8 cellular contexts compared by ENCODE assay signal in the genomic region with DNA sequence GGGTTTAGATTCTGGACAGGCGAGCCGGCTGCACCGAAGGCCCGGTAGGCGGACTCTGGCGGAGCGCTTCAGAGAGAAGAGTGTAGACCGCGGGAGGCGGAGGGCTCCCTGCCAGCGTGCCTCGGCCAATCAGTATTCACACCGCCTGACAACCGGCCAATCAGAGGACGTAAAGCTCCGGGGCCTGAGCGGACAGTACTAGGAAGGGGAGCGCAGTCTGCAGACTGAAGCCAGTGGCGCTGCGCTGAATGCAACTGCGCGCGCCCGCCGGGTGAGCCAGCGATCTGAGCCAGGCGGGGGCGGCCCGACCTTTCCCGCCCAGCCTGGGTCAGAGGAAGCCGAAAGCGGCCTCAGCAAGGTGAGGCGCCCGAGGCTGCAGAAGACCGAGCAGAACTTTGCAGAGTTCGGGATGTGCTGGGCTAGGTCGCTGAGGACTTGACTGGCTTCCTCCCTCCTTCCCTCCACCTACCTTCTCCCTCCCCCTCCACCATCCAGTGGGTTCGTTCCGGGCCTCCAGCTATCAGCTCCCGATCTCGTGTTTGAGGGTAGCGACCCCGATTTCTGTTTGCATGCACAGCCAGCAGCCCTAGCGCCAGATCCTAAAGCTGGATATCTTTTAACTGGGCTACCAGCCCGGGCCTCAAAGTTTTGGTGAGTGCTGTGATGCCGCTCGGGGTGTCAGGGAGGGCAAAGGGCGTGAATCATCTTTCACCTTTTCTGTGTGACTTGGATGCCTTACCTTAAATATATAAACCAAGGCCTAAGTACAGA. TPM values are rescaled to one million over a fixed set of nuclear protein-coding genes. Genes with fewer than 3 reads are reported as not detected.
DNase-seq lines count a peak whose midpoint lies in the region; ATAC-seq, FAIRE-seq and TF ChIP-seq lines count a peak whose summit lies in the region.

TSS of gene DMRT2 (plus strand) at position 233 of the 771 bp plus-strand sequence. CDS start 1,257 bp downstream, outside the sequence.

- no peak for TF ChIP-seq EP300 in HepG2 (IDR thresholded peaks at IDR 0.05; ENCODE audit: low read depth in 2 of 2, low read length in 2 of 2)
- TF ChIP-seq EP300 in HepG2 (CRISPR knock-in tag; IDR thresholded peaks at IDR 0.05; ENCODE audit: borderline replicate concordance), result no peak

- H3K4me3 ChIP-seq in SJCRH30 (peak within 1 kb of the TSS; percentile 69), HepG2 (replicated peaks in 1 of 3; ENCODE audit: insufficient read depth in 1 of 3, low read depth in 2 of 3, low read length in 3 of 3) (peak within 1 kb of the TSS in 1 of 3 experiments; percentile 43; a peak in 1 of 6 replicates)

- in situ Hi-C loops in HepG2 (cut with HindIII; ENCODE audit: extremely low pct_ligation_motif_present, low pct_unique_long_range_greater_than_20kb), result no loop called here

- H4K20me1 ChIP-seq in HepG2 (ENCODE audit: insufficient read depth, low read length), result no peaks in the 10 kb centered on the region

- H3K4me3 Mint-ChIP-seq in activated CD4-positive, alpha-beta T cell treated with anti-CD3 and anti-CD28 coated beads for 36 hours, result peak within 1 kb of the TSS; percentile 10
- H3K4me3 Mint-ChIP-seq in effector memory CD8-positive, alpha-beta T cell, result peak within 1 kb of the TSS; percentile 56 to 73
- H3K4me3 Mint-ChIP-seq in stimulated activated naive CD8-positive, alpha-beta T cell treated with anti-CD3 and anti-CD28 coated beads, Interleukin-15, amount 100 ng/mL, for 72 hours, result peak within 1 kb of the TSS; percentile 82 to 86

- no peak within 1 kb of the TSS for H3K9ac ChIP-seq in HepG2 (ENCODE audit: insufficient read depth, low read depth, low read length)

- ATAC-seq in activated CD4-positive, alpha-beta T cell treated with anti-CD3 and anti-CD28 coated beads for 36 hours, result peak; percentile 73
- ATAC-seq in HG03558 (IDR thresholded peaks at IDR 0.05; ENCODE audit: extremely low read depth, unreplicated experiment) (peak; percentile 50), HepG2 (peak; percentile 96)
- peak; percentile 71 for ATAC-seq in effector memory CD8-positive, alpha-beta T cell (replicated peaks)
- ATAC-seq in stimulated activated naive CD8-positive, alpha-beta T cell treated with anti-CD3 and anti-CD28 coated beads, Interleukin-15, amount 100 ng/mL, for 72 hours, result peak; percentile 79

- TF ChIP-seq POLR2A in HepG2 (IDR thresholded peaks at IDR 0.05; ENCODE audit: insufficient read depth in 1 of 2, low read depth in 2 of 2, low read length in 2 of 2), result no peak

- H3K27me3 ChIP-seq in SJCRH30, result no peaks in the 10 kb centered on the region
- peaks cover 0 to 18% of the 10 kb centered on the region in 2 experiments; a peak in 2 of 5 replicates for H3K27me3 ChIP-seq in HepG2 (ENCODE audit: control insufficient read depth in 1 of 2, insufficient read depth in 2 of 2, low read length in 2 of 2)

- POLR2A ChIA-PET in activated CD4-positive, alpha-beta T cell treated with anti-CD3 and anti-CD28 coated beads for 36 hours (lab: Charles Lee), result no interaction called here
- POLR2A ChIA-PET in HepG2 (lab: Yijun Ruan, JAX), result no interaction called here

- BruUV-seq in HepG2 (replicated peaks; lab: Mats Ljungman, UMichigan), result no TSS peak

- H3K36me3 ChIP-seq in SJCRH30 (peaks cover 9% of the 10 kb centered on the region), HepG2 (replicated peaks in 1 of 2; ENCODE audit: control insufficient read depth in 1 of 2, insufficient read depth in 2 of 2, low read length in 2 of 2) (no peaks in the 10 kb centered on the region)

- FAIRE-seq in HepG2 (lab: Jason Lieb, UNC), result no peak

- intact Hi-C loops in activated CD4-positive, alpha-beta T cell treated with anti-CD3 and anti-CD28 coated beads for 36 hours (cut with DNase I, micrococcal nuclease), result loop anchor here in 1 of 2 experiments (1.0 to 5.0 kb wide), 2 partner anchors 78 to 548 kb away; partner anchors contain the start of gene KANK1
- intact Hi-C loops in HepG2 (cut with micrococcal nuclease; ENCODE audit: unreplicated experiment), result no loop called here

- peak within 1 kb of the TSS; percentile 39; the same call in 1 of the 2 replicates for H3K4me2 ChIP-seq in HepG2 (ENCODE audit: low read depth, low read length)

- peaks cover 2% of the 10 kb centered on the region for H3K36me3 Mint-ChIP-seq in activated CD4-positive, alpha-beta T cell treated with anti-CD3 and anti-CD28 coated beads for 36 hours (ENCODE audit: low read depth)
- H3K36me3 Mint-ChIP-seq in effector memory CD8-positive, alpha-beta T cell (ENCODE audit: insufficient read depth), result peaks cover 3% of the 10 kb centered on the region

- peak; percentile 59 for DNase-seq in activated CD4-positive, alpha-beta T cell treated with anti-CD3 and anti-CD28 coated beads for 36 hours
- DNase-seq in activated CD4-positive, alpha-beta T cell treated with anti-CD3 and anti-CD28 coated beads, Interleukin-2, amount 50 U/mL, for 1 hour, result no peak
- peak; percentile 91 to 92 for DNase-seq in SJCRH30
- no peak for DNase-seq in effector memory CD8-positive, alpha-beta T cell
- peak; percentile 51 for DNase-seq in HepG2 (ENCODE audit: low spot score)
- peak; percentile 57 to 65 for DNase-seq in stimulated activated naive CD8-positive, alpha-beta T cell treated with anti-CD3 and anti-CD28 coated beads, Interleukin-15, amount 100 ng/mL, for 72 hours
- DNase-seq in T-helper 9 cell, result no peak

- peaks cover 77% of the 10 kb centered on the region for H3K27me3 Mint-ChIP-seq in activated CD4-positive, alpha-beta T cell treated with anti-CD3 and anti-CD28 coated beads for 36 hours
- peaks cover 76 to 87% of the 10 kb centered on the region in 2 donors for H3K27me3 Mint-ChIP-seq in effector memory CD8-positive, alpha-beta T cell
- peaks cover 100% of the 10 kb centered on the region for H3K27me3 Mint-ChIP-seq in stimulated activated naive CD8-positive, alpha-beta T cell treated with anti-CD3 and anti-CD28 coated beads, Interleukin-15, amount 100 ng/mL, for 72 hours

- 16% methylated on average over 30 of the region's 48 CpGs for WGBS in HepG2 (ENCODE audit: low lambda C conversion rate)

- peaks cover 5% of the 10 kb centered on the region; the same call in 1 of the 2 replicates for H3K4me1 ChIP-seq in SJCRH30
- no peaks in the 10 kb centered on the region for H3K4me1 ChIP-seq in HepG2 (ENCODE audit: insufficient read depth, low read length)

- peaks cover 3% of the 10 kb centered on the region for H3K9me3 Mint-ChIP-seq in activated CD4-positive, alpha-beta T cell treated with anti-CD3 and anti-CD28 coated beads for 36 hours (ENCODE audit: low read depth)
- no peaks in the 10 kb centered on the region for H3K9me3 Mint-ChIP-seq in effector memory CD8-positive, alpha-beta T cell
- H3K9me3 Mint-ChIP-seq in stimulated activated naive CD8-positive, alpha-beta T cell treated with anti-CD3 and anti-CD28 coated beads, Interleukin-15, amount 100 ng/mL, for 72 hours, result no peaks in the 10 kb centered on the region

- no peak for TF ChIP-seq CTCF in HepG2 (CRISPR knock-in tag; IDR thresholded peaks at IDR 0.05)

- H2AFZ ChIP-seq in HepG2 (ENCODE audit: low read length), result no peak within 1 kb of the TSS

- H3K27ac ChIP-seq in SJCRH30 (peak within 1 kb of the TSS; percentile 83), HepG2 (ENCODE audit: extremely low read length, insufficient read depth, low read length) (no peak within 1 kb of the TSS)

- no peak for TF ChIP-seq RAD21 in HepG2 (CRISPR knock-in tag; IDR thresholded peaks at IDR 0.05)

- 0 out of 2 replicates have a peak, but pooled peaks cover 2% of the 10 kb centered on the region for H3K9me3 ChIP-seq in SJCRH30 (replicated peaks)
- no peaks in the 10 kb centered on the region for H3K9me3 ChIP-seq in HepG2 (ENCODE audit: low read length)

- CTCF ChIA-PET in activated CD4-positive, alpha-beta T cell treated with anti-CD3 and anti-CD28 coated beads for 36 hours (lab: Charles Lee), result interaction anchor here (0.6 kb wide), 1 partner anchor 262 kb away, joined by 4 read pairs; no protein-coding TSS in a partner anchor
- CTCF ChIA-PET in HepG2 (lab: Yijun Ruan, JAX; ENCODE audit: low intra/inter-chr PET ratio, low total read pairs), result no interaction called here

- no peaks in the 10 kb centered on the region for H3K79me2 ChIP-seq in HepG2 (ENCODE audit: insufficient read depth, low read length)

- peaks cover 53% of the 10 kb centered on the region for H3K4me1 Mint-ChIP-seq in activated CD4-positive, alpha-beta T cell treated with anti-CD3 and anti-CD28 coated beads for 36 hours
- H3K4me1 Mint-ChIP-seq in effector memory CD8-positive, alpha-beta T cell (ENCODE audit: low read depth in 2 of 2), result peaks cover 24 to 34% of the 10 kb centered on the region in 2 donors
- H3K4me1 Mint-ChIP-seq in stimulated activated naive CD8-positive, alpha-beta T cell treated with anti-CD3 and anti-CD28 coated beads, Interleukin-15, amount 100 ng/mL, for 72 hours, result peaks cover 73% of the 10 kb centered on the region

- H3K27ac Mint-ChIP-seq in activated CD4-positive, alpha-beta T cell treated with anti-CD3 and anti-CD28 coated beads for 36 hours, result no peak within 1 kb of the TSS
- H3K27ac Mint-ChIP-seq in effector memory CD8-positive, alpha-beta T cell, result peak within 1 kb of the TSS in 1 of 2 donors; percentile 32
- peak within 1 kb of the TSS in 1 of 2 donors; percentile 23 for H3K27ac Mint-ChIP-seq in stimulated activated naive CD8-positive, alpha-beta T cell treated with anti-CD3 and anti-CD28 coated beads, Interleukin-15, amount 100 ng/mL, for 72 hours

RNA-seq across cellular contexts. Expression of gene DMRT2, which starts in this region (rescaled TPM):
- not detected for total RNA-seq in activated CD4-positive, alpha-beta T cell treated with anti-CD3 and anti-CD28 coated beads for 36 hours
- total RNA-seq in SJCRH30 (2014; rRNA removed; shearing (Covaris generic)), result 28.6 and 33.1 TPM in 2 replicates
- total RNA-seq in HepG2 (2016; rRNA removed; fragmentation: Illumina TruSeq; extraction: Trizol), result not detected in 2 replicates
- total RNA-seq in HepG2 (2016; cell fraction: cytosol; rRNA removed; fragmentation: Illumina TruSeq; extraction: Trizol; ENCODE audit: low read depth), result not detected in 2 replicates
- not detected in 2 replicates for total RNA-seq in HepG2 (2016; cell fraction: insoluble cytoplasmic fraction; rRNA removed; fragmentation: Illumina TruSeq; extraction: Trizol)
- not detected in 2 replicates for total RNA-seq in HepG2 (2016; cell fraction: membrane; rRNA removed; fragmentation: Illumina TruSeq; extraction: Trizol)
- not detected in 2 replicates for total RNA-seq in HepG2 (2016; cell fraction: nucleus; rRNA removed; fragmentation: Illumina TruSeq; extraction: Trizol)
- not detected in 2 replicates for polyA plus RNA-seq in HepG2 (2011; rRNA removed)
- not detected in 2 replicates for polyA plus RNA-seq in HepG2 (2011; cell fraction: cytosol; rRNA removed)
- not detected in 2 replicates for polyA plus RNA-seq in HepG2 (2011; cell fraction: nucleus; rRNA removed)
- not detected in 2 replicates for polyA plus RNA-seq in HepG2 (2012)
- not detected in 2 replicates for polyA plus RNA-seq in HepG2 (2016; cell fraction: cytosol; fragmentation: Illumina TruSeq; extraction: Trizol; ENCODE audit: low read depth)
- polyA plus RNA-seq in HepG2 (2016; cell fraction: insoluble cytoplasmic fraction; fragmentation: Illumina TruSeq; extraction: Trizol; ENCODE audit: low read depth), result not detected in 2 replicates
- polyA plus RNA-seq in HepG2 (2016; cell fraction: membrane; fragmentation: Illumina TruSeq; extraction: Trizol; ENCODE audit: low read depth), result not detected in 2 replicates
- polyA plus RNA-seq in HepG2 (2016; cell fraction: nucleus; fragmentation: Illumina TruSeq; extraction: Trizol; ENCODE audit: insufficient read depth, low read depth), result not detected in 2 replicates
- polyA minus RNA-seq in HepG2 (2011; rRNA and poly(A)+ RNA removed; ENCODE audit: low replicate concordance), result not detected in 2 replicates
- polyA minus RNA-seq in HepG2 (2011; cell fraction: cytosol; rRNA and poly(A)+ RNA removed), result not detected in 2 replicates
- not detected in 2 replicates for polyA minus RNA-seq in HepG2 (2011; cell fraction: nucleus; rRNA and poly(A)+ RNA removed)

Comparison
In these comparisons a context has a peak if more than half of its experiments do, and no peak if none do; other contexts are left out.
1. RNA of gene DMRT2 (total RNA-seq): 28.6 to 33.1 TPM in SJCRH30; not detected in activated CD4-positive, alpha-beta T cell treated with anti-CD3 and anti-CD28 coated beads for 36 hours and not detected in HepG2; every median in the first group is over 10 times any median in the second.
2. Peak in DNase-seq and ATAC-seq in activated CD4-positive, alpha-beta T cell treated with anti-CD3 and anti-CD28 coated beads for 36 hours; RNA of the gene not detected or under 1 TPM.
3. Peak in DNase-seq, ATAC-seq and H3K4me2 ChIP-seq in HepG2; RNA of the gene not detected or under 1 TPM.
4. DNase-seq: peak in SJCRH30 (2 of 2) and stimulated activated naive CD8-positive, alpha-beta T cell treated with anti-CD3 and anti-CD28 coated beads, Interleukin-15, amount 100 ng/mL, for 72 hours (2 of 2); none in activated CD4-positive, alpha-beta T cell treated with anti-CD3 and anti-CD28 coated beads, Interleukin-2, amount 50 U/mL, for 1 hour (single experiment), effector memory CD8-positive, alpha-beta T cell (0 of 3) and T-helper 9 cell (single experiment).
5. H3K4me3 Mint-ChIP-seq: peak in every context shown above with its lines; median percentile 84 in stimulated activated naive CD8-positive, alpha-beta T cell treated with anti-CD3 and anti-CD28 coated beads, Interleukin-15, amount 100 ng/mL, for 72 hours; 64 in effector memory CD8-positive, alpha-beta T cell; 10 in activated CD4-positive, alpha-beta T cell treated with anti-CD3 and anti-CD28 coated beads for 36 hours.
6. Peak in every context shown above with its lines, with median percentiles within 50 percentile points of each other: ATAC-seq.